ENCODE assay signal across 1 cellular context in the genomic region with DNA sequence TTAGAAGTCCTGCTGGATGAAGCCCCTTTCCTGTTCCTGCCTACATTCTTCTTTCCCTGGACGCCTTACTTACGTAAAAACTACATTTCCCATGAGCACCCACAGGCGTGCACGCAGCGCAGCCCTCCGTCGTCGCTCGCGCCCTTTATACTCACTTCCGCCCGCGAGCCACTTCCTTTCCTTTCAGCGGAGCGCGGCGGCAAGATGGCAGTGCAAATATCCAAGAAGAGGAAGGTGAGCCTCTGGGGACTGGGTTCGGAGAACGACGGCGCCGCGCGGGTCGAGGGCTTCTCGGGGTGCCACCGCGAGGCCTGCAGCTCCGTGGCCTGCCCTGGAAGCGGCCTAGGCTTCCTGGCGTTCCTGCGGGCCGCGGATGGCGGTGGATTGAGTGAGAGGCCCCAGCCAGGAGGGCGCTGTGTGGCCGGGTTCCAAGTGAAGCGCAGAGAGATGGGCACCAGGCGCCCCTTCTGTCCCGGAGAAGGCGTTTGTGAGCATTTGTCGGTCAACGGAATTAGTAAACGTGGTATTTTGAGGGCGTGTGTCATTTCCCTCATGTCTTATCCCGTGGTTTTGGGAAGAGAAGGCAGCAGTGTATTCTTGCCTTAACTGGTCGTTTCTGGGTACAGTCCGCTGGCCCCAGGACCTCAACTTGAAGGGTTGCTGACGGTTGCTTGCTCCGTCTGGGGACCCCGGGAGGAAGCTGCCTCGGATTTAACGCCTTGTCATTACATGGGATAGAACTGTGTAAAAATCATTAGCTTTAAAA.
TF ChIP-seq lines count a peak whose summit lies in the region.

RPS3 (plus strand) TSS at position 175 of the 766 bp plus-strand sequence; CDS start at position 205, 30 bp downstream.

TF ChIP-seq in HEK293, 187 proteins besides CTCF, POLR2A, EP300 and RAD21 (continued from another document and continues in another):
- TF ChIP-seq, protein P1, sequence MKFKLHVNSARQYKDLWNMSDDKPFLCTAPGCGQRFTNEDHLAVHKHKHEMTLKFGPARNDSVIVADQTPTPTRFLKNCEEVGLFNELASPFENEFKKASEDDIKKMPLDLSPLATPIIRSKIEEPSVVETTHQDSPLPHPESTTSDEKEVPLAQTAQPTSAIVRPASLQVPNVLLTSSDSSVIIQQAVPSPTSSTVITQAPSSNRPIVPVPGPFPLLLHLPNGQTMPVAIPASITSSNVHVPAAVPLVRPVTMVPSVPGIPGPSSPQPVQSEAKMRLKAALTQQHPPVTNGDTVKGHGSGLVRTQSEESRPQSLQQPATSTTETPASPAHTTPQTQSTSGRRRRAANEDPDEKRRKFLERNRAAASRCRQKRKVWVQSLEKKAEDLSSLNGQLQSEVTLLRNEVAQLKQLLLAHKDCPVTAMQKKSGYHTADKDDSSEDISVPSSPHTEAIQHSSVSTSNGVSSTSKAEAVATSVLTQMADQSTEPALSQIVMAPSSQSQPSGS (tag by site-specific recombination; IDR thresholded peaks at IDR 0.05; ENCODE audit: low read depth), result no peak
- TF ChIP-seq ZNF529 (tag by site-specific recombination; IDR thresholded peaks at IDR 0.05; ENCODE audit: insufficient replicate concordance), result no peak
- TF ChIP-seq ZBTB10 (tag by site-specific recombination; IDR thresholded peaks at IDR 0.05), result 0 out of 2 replicates have a peak, but pooled peaks have one; percentile 39
- peak; percentile 85 for TF ChIP-seq SP7 (tag by site-specific recombination; IDR thresholded peaks at IDR 0.05)
- TF ChIP-seq ZNF2 (tag by site-specific recombination; IDR thresholded peaks at IDR 0.05), result peak; percentile 97
- TF ChIP-seq IKZF3 (tag by site-specific recombination; IDR thresholded peaks at IDR 0.05), result no peak
- TF ChIP-seq HIC1 (tag by site-specific recombination; IDR thresholded peaks at IDR 0.05), result 0 out of 2 replicates have a peak, but pooled peaks have one; percentile 18
- TF ChIP-seq, protein P2, sequence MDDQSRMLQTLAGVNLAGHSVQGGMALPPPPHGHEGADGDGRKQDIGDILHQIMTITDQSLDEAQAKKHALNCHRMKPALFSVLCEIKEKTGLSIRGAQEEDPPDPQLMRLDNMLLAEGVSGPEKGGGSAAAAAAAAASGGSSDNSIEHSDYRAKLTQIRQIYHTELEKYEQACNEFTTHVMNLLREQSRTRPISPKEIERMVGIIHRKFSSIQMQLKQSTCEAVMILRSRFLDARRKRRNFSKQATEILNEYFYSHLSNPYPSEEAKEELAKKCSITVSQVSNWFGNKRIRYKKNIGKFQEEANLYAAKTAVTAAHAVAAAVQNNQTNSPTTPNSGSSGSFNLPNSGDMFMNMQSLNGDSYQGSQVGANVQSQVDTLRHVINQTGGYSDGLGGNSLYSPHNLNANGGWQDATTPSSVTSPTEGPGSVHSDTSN (CRISPR knock-in tag; IDR thresholded peaks at IDR 0.05), result 0 out of 2 replicates have a peak, but pooled peaks have one; percentile 12
- TF ChIP-seq ZNF266 (tag by site-specific recombination; IDR thresholded peaks at IDR 0.05; ENCODE audit: low read depth), result no peak
- no peak for TF ChIP-seq ZNF624 (tag by site-specific recombination; IDR thresholded peaks at IDR 0.05)
- 0 out of 2 replicates have a peak, but pooled peaks have one; percentile 27 for TF ChIP-seq ZNF548 (tag by site-specific recombination; IDR thresholded peaks at IDR 0.05)
- TF ChIP-seq TRIM28 (IDR thresholded peaks at IDR 0.05; ENCODE audit: borderline replicate concordance, low read length), result peak; percentile 30; the same call in 1 of the 2 replicates
- TF ChIP-seq ZFHX2 (tag by site-specific recombination; conservative IDR thresholded peaks at IDR 0.05), result no peak
- TF ChIP-seq ZNF549 (tag by site-specific recombination; IDR thresholded peaks at IDR 0.05), result no peak
- TF ChIP-seq ZNF311 (tag by site-specific recombination; IDR thresholded peaks at IDR 0.05; ENCODE audit: borderline replicate concordance), result no peak
- peak; percentile 86 for TF ChIP-seq YY1 (tag by site-specific recombination; IDR thresholded peaks at IDR 0.05)
- TF ChIP-seq, protein P3, sequence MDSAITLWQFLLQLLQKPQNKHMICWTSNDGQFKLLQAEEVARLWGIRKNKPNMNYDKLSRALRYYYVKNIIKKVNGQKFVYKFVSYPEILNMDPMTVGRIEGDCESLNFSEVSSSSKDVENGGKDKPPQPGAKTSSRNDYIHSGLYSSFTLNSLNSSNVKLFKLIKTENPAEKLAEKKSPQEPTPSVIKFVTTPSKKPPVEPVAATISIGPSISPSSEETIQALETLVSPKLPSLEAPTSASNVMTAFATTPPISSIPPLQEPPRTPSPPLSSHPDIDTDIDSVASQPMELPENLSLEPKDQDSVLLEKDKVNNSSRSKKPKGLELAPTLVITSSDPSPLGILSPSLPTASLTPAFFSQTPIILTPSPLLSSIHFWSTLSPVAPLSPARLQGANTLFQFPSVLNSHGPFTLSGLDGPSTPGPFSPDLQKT (IDR thresholded peaks at IDR 0.05; ENCODE audit: borderline replicate concordance, low read depth, low read length), result no peak; the same call in 1 of the 2 replicates
- TF ChIP-seq ZSCAN16 (tag by site-specific recombination; IDR thresholded peaks at IDR 0.05), result no peak
- TF ChIP-seq ZNF830 (tag by site-specific recombination; IDR thresholded peaks at IDR 0.05; ENCODE audit: low read depth), result no peak
- TF ChIP-seq ZBTB20 (tag by site-specific recombination; IDR thresholded peaks at IDR 0.05), result peak; percentile 64
- TF ChIP-seq ZNF155 (tag by site-specific recombination; IDR thresholded peaks at IDR 0.05), result no peak
- TF ChIP-seq ZNF629 (tag by site-specific recombination; IDR thresholded peaks at IDR 0.05), result peak; percentile 89
- TF ChIP-seq, protein P4, sequence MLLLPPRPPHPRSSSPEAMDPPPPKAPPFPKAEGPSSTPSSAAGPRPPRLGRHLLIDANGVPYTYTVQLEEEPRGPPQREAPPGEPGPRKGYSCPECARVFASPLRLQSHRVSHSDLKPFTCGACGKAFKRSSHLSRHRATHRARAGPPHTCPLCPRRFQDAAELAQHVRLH (tag by site-specific recombination; IDR thresholded peaks at IDR 0.05), result peak; percentile 28; the same call in 1 of the 2 replicates
- TF ChIP-seq ZNF560 (tag by site-specific recombination; IDR thresholded peaks at IDR 0.05; ENCODE audit: borderline replicate concordance), result no peak
- no peak for TF ChIP-seq ZNF544 (tag by site-specific recombination; IDR thresholded peaks at IDR 0.05)
- TF ChIP-seq GFI1B (tag by site-specific recombination; IDR thresholded peaks at IDR 0.05), result no peak
- TF ChIP-seq SP3 (tag by site-specific recombination; IDR thresholded peaks at IDR 0.05), result peak; percentile 60; the same call in 1 of the 2 replicates
- TF ChIP-seq ZNF518A (tag by site-specific recombination; conservative IDR thresholded peaks at IDR 0.05; ENCODE audit: low read depth), result peak; percentile 26
- 0 out of 2 replicates have a peak, but pooled peaks have one; percentile 73 for TF ChIP-seq REPIN1 (tag by site-specific recombination; IDR thresholded peaks at IDR 0.05; ENCODE audit: low read depth)
- TF ChIP-seq, protein P5, sequence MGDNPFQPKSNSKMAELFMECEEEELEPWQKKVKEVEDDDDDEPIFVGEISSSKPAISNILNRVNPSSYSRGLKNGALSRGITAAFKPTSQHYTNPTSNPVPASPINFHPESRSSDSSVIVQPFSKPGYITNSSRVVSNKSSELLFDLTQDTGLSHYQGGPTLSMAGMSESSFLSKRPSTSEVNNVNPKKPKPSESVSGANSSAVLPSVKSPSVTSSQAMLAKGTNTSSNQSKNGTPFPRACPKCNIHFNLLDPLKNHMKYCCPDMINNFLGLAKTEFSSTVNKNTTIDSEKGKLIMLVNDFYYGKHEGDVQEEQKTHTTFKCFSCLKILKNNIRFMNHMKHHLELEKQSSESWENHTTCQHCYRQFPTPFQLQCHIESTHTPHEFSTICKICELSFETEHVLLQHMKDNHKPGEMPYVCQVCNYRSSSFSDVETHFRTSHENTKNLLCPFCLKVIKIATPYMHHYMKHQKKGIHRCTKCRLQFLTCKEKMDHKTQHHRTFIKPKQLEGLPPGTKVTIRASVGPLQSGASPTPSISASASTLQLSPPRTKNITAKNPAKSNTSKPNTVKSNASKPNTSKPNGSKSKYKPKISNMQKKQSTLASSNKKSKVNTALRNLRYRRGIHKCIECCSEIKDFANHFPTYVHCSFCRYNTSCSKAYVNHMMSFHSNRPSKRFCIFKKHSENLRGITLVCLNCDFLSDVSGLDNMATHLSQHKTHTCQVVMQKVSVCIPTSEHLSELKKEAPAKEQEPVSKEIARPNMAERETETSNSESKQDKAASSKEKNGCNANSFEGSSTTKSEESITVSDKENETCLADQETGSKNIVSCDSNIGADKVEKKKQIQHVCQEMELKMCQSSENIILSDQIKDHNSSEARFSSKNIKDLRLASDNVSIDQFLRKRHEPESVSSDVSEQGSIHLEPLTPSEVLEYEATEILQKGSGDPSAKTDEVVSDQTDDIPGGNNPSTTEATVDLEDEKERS (tag by site-specific recombination; IDR thresholded peaks at IDR 0.05), result no peak
- peak; percentile 71; the same call in 1 of the 2 replicates for TF ChIP-seq KLF17 (tag by site-specific recombination; IDR thresholded peaks at IDR 0.05)
